In the genomic region with DNA sequence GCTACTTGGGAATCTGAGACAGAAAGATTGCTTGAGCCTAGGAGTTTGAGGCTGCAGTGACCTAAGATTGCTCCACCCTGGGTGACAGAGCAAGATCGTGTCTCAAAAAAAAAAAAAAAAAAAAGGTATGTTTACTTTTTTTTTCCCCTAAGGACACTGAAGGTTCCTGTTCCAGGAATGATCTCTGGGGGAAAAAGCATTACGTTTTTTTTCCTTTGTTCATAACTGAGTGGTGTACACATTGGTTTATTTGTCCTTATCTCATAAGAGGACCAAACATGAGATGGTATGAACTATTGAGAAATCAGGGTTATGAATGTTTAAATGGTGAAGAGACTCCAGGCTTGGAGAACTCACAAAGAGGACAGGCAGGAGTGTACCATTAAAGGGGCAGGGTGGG, we compare ENCODE assay signal across 30 cellular contexts.
"Had no signal": no experiment of that assay in that cellular context is flagged by ENCODE, and none has a peak within 500 bp of the region (broad histone marks: within the 10 kb centered on the region; RNA-seq: fewer than 3 reads in every experiment).

No MANE protein-coding gene starts in this region.

- H3K36me3 ChIP-seq: ascending aorta, cardiac muscle cell, WERI-Rb-1 had no signal

- FAIRE-seq: bronchial epithelial cell, TTC549 had no signal

- H3K4me3 ChIP-seq: ascending aorta, cardiac muscle cell had no signal

- H3K27me3 ChIP-seq: ascending aorta, cardiac muscle cell had no signal

- DNase-seq: activated CD4-positive, alpha-beta memory T cell treated with anti-CD3 and anti-CD28 coated beads, Interleukin-2, amount 10 ng/mL, durations not matched to agents 7 days and 5 days; activated CD4-positive, alpha-beta T cell treated with anti-CD3 and anti-CD28 coated beads for 1 hour; activated CD4-positive, alpha-beta T cell treated with anti-CD3 and anti-CD28 coated beads for 36 hours; activated CD4-positive, alpha-beta T cell treated with anti-CD3 and anti-CD28 coated beads for 48 hours; activated CD4-positive, alpha-beta T cell treated with anti-CD3 and anti-CD28 coated beads, Interleukin-2, amount 10 ng/mL, durations not matched to agents 7 days and 5 days; activated CD4-positive, alpha-beta T cell treated with anti-CD3 and anti-CD28 coated beads, Interleukin-2, amount 50 U/mL, for 48 hours; activated CD4-positive, CD25-positive, alpha-beta regulatory T cell; activated CD8-positive, alpha-beta memory T cell treated with anti-CD3 and anti-CD28 coated beads for 24 hours; activated CD8-positive, alpha-beta memory T cell treated with anti-CD3 and anti-CD28 coated beads, Interleukin-2, amount 10 ng/mL, durations not matched to agents 7 days and 5 days; activated CD8-positive, alpha-beta memory T cell treated with anti-CD3 and anti-CD28 coated beads, Interleukin-2, amount 50 U/mL, for 48 hours; activated CD8-positive, alpha-beta T cell treated with anti-CD3 and anti-CD28 coated beads, Interleukin-2, amount 10 ng/mL, durations not matched to agents 7 days and 5 days; activated effector memory CD4-positive, alpha-beta T cell treated with Interleukin-2 at 50 U/mL for 16 hours; activated gamma-delta T cell; activated naive CD4-positive, alpha-beta T cell treated with anti-CD3 and anti-CD28 coated beads, Interleukin-2, amount 10 ng/mL, durations not matched to agents 7 days and 5 days; activated naive CD4-positive, alpha-beta T cell treated with Interleukin-2 at 50 U/mL for 16 hours; activated naive CD8-positive, alpha-beta T cell treated with anti-CD3 and anti-CD28 coated beads, Interleukin-2, amount 10 ng/mL, durations not matched to agents 7 days and 5 days; activated naive CD8-positive, alpha-beta T cell treated with anti-CD3 and anti-CD28 coated beads, Interleukin-2, amount 50 U/mL, for 24 hours; activated T-cell treated with anti-CD3 and anti-CD28 coated beads, Interleukin-2, amount 50 U/mL, for 24 hours; activated T-cell treated with anti-CD3 and anti-CD28 coated beads, Interleukin-2, amount 50 U/mL, for 48 hours; amygdala; anterior cingulate cortex; caudate nucleus; cerebellar nuclear complex; T-helper 2 cell; T-helper 9 cell; WERI-Rb-1 had no signal

- H3K27ac ChIP-seq: ascending aorta, cardiac muscle cell, WERI-Rb-1 had no signal

- H3K9me3 ChIP-seq: ascending aorta had no signal

- H3K4me1 ChIP-seq: ascending aorta had no signal
